In genomic region chr12:111636209-111636928, GRCh38 we compare ENCODE assay signal across 1 cellular context.
TF ChIP-seq lines count a peak whose summit lies in the region.

No MANE protein-coding gene starts in this region.

TF ChIP-seq in A549, 52 proteins besides CTCF, POLR2A, EP300 and RAD21 (continued from another document):
- TF ChIP-seq ATOH8 (CRISPR knock-in tag; IDR thresholded peaks at IDR 0.05; ENCODE audit: low read depth) (no peak), HOXA7 (CRISPR knock-in tag; IDR thresholded peaks at IDR 0.05) (no peak), MAZ (IDR thresholded peaks at IDR 0.05; ENCODE audit: borderline replicate concordance, low read depth, low read length) (no peak)
